11 cellular contexts compared by ENCODE assay signal in genomic region chr22:37420656-37421467, GRCh38. TPM values are rescaled to one million over a fixed set of nuclear protein-coding genes. Genes with fewer than 3 reads are reported as not detected.
DNase-seq lines count a peak whose midpoint lies in the region; ATAC-seq and TF ChIP-seq lines count a peak whose summit lies in the region.
"Had no signal": no experiment of that assay in that cellular context is flagged by ENCODE, and none has a peak within 500 bp of the region (broad histone marks: within the 10 kb centered on the region; RNA-seq: fewer than 3 reads in every experiment).

No MANE protein-coding gene starts in this region.

- peak overlapping the region; percentile 51 for H3K4me3 ChIP-seq in fibroblast of villous mesenchyme (ENCODE audit: low read depth, low read length)
- peak overlapping the region; percentile 40 for H3K4me3 ChIP-seq in skeletal muscle cell (ENCODE audit: low read depth, low read length)
- H3K4me3 ChIP-seq: A549 had no signal

- H3K9me3 ChIP-seq in T-helper 17 cell (ENCODE audit: control insufficient read depth, low read length, poor library complexity, severe bottlenecking) = no peaks in the 10 kb centered on the region
- H3K9me3 ChIP-seq: A549, neutrophil had no signal

- ATAC-seq in T-helper 17 cell (no peak), HG03460 (IDR thresholded peaks at IDR 0.05; ENCODE audit: unreplicated experiment) (no peak), HG02870 (IDR thresholded peaks at IDR 0.05; ENCODE audit: unreplicated experiment) (no peak)
- ATAC-seq: A549 had no signal

- DNase-seq in NOMO-1 (lab: John Stamatoyannopoulos, UW; ENCODE audit: unreplicated experiment in 2 of 2) (peak; percentile 30 to 37), NOMO-1 treated with dmso at 0.1 percent for 144 hours (lab: John Stamatoyannopoulos, UW; ENCODE audit: unreplicated experiment) (no peak), T-helper 17 cell (no peak), fibroblast of villous mesenchyme (ENCODE audit: low read depth) (peak; percentile 21), skeletal muscle cell (ENCODE audit: low read depth) (no peak), KG1 (lab: John Stamatoyannopoulos, UW) (no peak)

- H3K4me1 Mint-ChIP-seq in T-helper 17 cell = peaks cover 33% of the 10 kb centered on the region

- peaks cover 65% of the 10 kb centered on the region for H3K27me3 Mint-ChIP-seq in T-helper 17 cell

- peak overlapping the region; percentile 96 for H3K4me3 Mint-ChIP-seq in T-helper 17 cell

- H3K36me3 Mint-ChIP-seq in T-helper 17 cell (ENCODE audit: low read depth) = peaks cover 9% of the 10 kb centered on the region

- no peak for TF ChIP-seq CTCF in fibroblast of villous mesenchyme (IDR thresholded peaks at IDR 0.05; ENCODE audit: insufficient read depth, low read depth, low read length)

- H3K27ac Mint-ChIP-seq in T-helper 17 cell = no peak overlapping the region

RNA-seq across cellular contexts. Expression of gene ELFN2, which starts 6.4 kb away (rescaled TPM):
- under 1 TPM; 0.10 to 0.12 TPM for total RNA-seq in T-helper 17 cell
- total RNA-seq in fibroblast of villous mesenchyme = under 0.01 and 0.32 TPM in 2 replicates
- total RNA-seq: subcutaneous adipose tissue had no signal

Comparison
In these comparisons a context has a peak if more than half of its experiments do, and no peak if none do; other contexts are left out.
1. DNase-seq: peak in NOMO-1 (2 of 2) and fibroblast of villous mesenchyme (single experiment); none in NOMO-1 treated with dmso at 0.1 percent for 144 hours (single experiment), T-helper 17 cell (0 of 3), skeletal muscle cell (single experiment) and KG1 (single experiment).